ENCODE assay signal across 1 cellular context in the genomic region with DNA sequence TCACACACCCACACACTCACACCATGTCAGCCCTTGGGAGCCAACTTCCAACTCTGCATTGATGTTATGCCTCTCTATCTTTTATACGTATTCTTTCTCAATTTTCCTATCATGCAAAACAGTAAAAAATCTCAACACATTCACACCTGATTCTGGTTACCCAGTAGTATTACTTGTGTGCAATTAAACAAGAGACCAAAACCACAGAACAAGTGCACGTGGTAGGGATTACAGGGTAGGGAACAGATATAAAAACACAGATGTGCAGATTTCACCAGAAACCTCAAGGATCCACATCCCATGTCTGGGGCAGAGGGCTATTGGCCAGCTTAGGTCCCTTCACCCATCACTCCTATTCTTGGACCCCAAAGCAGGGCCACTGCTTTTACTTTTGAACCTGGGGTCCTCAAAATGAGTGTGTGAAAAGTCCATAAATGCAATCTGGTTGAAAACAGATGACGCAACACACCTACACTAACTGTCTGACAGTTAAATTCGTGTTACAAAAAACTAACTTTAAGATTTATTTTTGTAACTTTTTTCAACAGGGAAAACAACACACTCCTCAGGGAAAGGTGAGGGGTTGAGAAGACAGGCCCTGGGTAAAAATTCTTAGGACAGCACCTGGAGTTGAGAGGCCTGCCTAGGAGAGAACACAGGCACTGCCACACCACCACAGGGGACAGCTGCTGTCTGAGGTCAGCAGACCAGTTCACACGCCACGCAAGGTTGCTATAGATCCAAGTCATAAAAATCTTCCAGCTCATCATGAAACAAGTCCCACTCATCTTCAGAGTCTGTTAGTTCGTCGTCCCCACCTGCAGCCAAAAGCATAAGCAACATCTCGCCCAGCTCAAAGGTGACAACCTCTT.
TF ChIP-seq lines count a peak whose summit lies in the region.
"Not testable (repeated sequence)": the region's sequence is repeated elsewhere in the genome, so short reads cannot be mapped to it uniquely, and the experiment has no call there.

No MANE protein-coding gene starts in this region.

TF ChIP-seq in K562, 482 proteins besides CTCF, POLR2A, EP300 and RAD21:
- TF ChIP-seq PHF8 (IDR thresholded peaks at IDR 0.05; ENCODE audit: borderline replicate concordance, low read length) (0 out of 2 replicates have a peak, but pooled peaks have one; percentile 16), CEBPG (CRISPR knock-in tag; IDR thresholded peaks at IDR 0.05) (peak; percentile 22; the same call in 1 of the 2 replicates), CEBPG (tag; conservative IDR thresholded peaks at IDR 0.05 in 1 of 2, IDR thresholded peaks at IDR 0.05 in 1 of 2) (peak; percentile 55 to 80; a peak in 3 of 4 replicates), CEBPB (tag; IDR thresholded peaks at IDR 0.05) (peak; percentile 87), SUPT5H (IDR thresholded peaks at IDR 0.05) (0 out of 2 replicates have a peak, but pooled peaks have one; percentile 18)
- TF ChIP-seq, protein P1, sequence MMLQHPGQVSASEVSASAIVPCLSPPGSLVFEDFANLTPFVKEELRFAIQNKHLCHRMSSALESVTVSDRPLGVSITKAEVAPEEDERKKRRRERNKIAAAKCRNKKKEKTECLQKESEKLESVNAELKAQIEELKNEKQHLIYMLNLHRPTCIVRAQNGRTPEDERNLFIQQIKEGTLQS (IDR thresholded peaks at IDR 0.05): peak; percentile 61
- TF ChIP-seq, protein P1 (CRISPR knock-in tag; conservative IDR thresholded peaks at IDR 0.05): not testable (repeated sequence)
